Comparison of ENCODE assay signal across 8 cellular contexts in the genomic region with DNA sequence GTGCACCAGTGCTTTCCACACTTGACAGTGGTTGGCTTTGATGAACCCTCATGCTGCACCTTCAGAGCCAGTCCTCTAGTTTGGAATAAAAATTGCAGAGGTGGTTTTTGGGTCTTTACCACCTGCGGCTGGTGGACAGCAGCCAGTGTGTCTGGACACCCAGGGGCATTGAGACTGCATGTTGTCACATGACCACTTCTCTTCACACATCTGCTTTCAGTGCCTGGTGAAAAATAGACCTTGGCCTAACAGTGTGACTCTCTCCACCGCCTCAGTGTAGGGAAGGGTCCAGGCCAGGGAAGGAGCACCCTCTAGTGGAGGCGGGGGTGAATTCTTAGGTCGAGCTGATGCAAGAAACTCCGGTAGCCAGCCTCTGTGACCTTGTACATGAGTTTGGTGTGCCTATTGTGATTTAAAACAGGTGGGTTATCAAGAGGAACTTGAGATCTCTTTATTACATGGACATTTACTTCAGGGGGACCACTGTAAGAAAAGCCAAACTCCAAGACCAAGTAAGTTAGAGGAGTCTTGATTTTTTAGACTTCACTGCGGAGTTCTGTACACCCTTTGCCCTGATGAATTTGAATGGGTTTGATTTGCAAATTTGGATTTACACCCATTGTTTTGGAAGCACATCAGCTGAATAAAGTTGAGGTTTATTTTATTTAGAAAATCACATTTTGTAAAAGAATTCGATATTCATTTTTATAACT. TPM values are rescaled to one million over a fixed set of nuclear protein-coding genes. Genes with fewer than 3 reads are reported as not detected.
DNase-seq lines count a peak whose midpoint lies in the region; ATAC-seq and TF ChIP-seq lines count a peak whose summit lies in the region.

No MANE protein-coding gene starts in this region.

- H3K27ac ChIP-seq in left lung: no peak overlapping the region

- H3K27ac Mint-ChIP-seq in central memory CD8-positive, alpha-beta T cell (ENCODE audit: low read depth): no peak overlapping the region

- peak; percentile 55 for DNase-seq in DMS79 treated with DMSO at 0.1 percent for 48 hours (lab: John Stamatoyannopoulos, UW)
- peak; percentile 49 to 72 for DNase-seq in NCI-H446 (lab: John Stamatoyannopoulos, UW)
- peak; percentile 51 for DNase-seq in activated CD4-positive, alpha-beta T cell treated with anti-CD3 and anti-CD28 coated beads for 1 hour
- peak; percentile 40 to 46 for DNase-seq in central memory CD8-positive, alpha-beta T cell (ENCODE audit: low spot score in 2 of 2)
- peak in 1 of 2 donors; percentile 69 for DNase-seq in left lung
- peak; percentile 17 to 54 (median 40) for DNase-seq in stimulated activated CD4-positive, alpha-beta T cell treated with anti-CD3 and anti-CD28 coated beads, TNF-alpha, amount 100 ng/mL, for 1 hour (ENCODE audit: low read depth in 3 of 3, low spot score in 1 of 3)

- H3K4me1 Mint-ChIP-seq in central memory CD8-positive, alpha-beta T cell: peaks cover 18% of the 10 kb centered on the region

- peak; percentile 64 for ATAC-seq in HG02840 (IDR thresholded peaks at IDR 0.05; ENCODE audit: low FRiP score, unreplicated experiment)
- ATAC-seq in central memory CD8-positive, alpha-beta T cell (replicated peaks; ENCODE audit: extremely low read depth, poor library complexity, severe bottlenecking): peak; percentile 85
- peak; percentile 79 for ATAC-seq in left lung
- ATAC-seq in GM18861 (IDR thresholded peaks at IDR 0.05; ENCODE audit: unreplicated experiment): no peak

- H3K36me3 ChIP-seq in left lung: peaks cover 0 to 56% of the 10 kb centered on the region in 2 donors

- no peak overlapping the region for H3K4me3 ChIP-seq in left lung

- peaks cover 34% of the 10 kb centered on the region for H3K36me3 Mint-ChIP-seq in central memory CD8-positive, alpha-beta T cell (ENCODE audit: insufficient read depth)

- no peaks in the 10 kb centered on the region for H3K9me3 ChIP-seq in left lung

- peak; percentile 72 to 73 for TF ChIP-seq CTCF in left lung (IDR thresholded peaks at IDR 0.05)

- peaks cover 6 to 17% of the 10 kb centered on the region in 2 donors for H3K4me1 ChIP-seq in left lung

- H3K9me3 Mint-ChIP-seq in central memory CD8-positive, alpha-beta T cell: no peaks in the 10 kb centered on the region

- no peak overlapping the region for H3K4me3 Mint-ChIP-seq in central memory CD8-positive, alpha-beta T cell

- intact Hi-C loops in left lung (cut with DNase I): loop anchor here in 1 of 2 donors (10.0 kb wide), 1 partner anchor 54 kb away; no protein-coding TSS in a partner anchor

- peaks cover 0 to 11% of the 10 kb centered on the region in 2 donors for H3K27me3 ChIP-seq in left lung

- no peaks in the 10 kb centered on the region for H3K27me3 Mint-ChIP-seq in central memory CD8-positive, alpha-beta T cell

RNA-seq across cellular contexts. Expression of gene GOSR2, which starts 17.9 kb away (rescaled TPM):
- 10 to 100 TPM; 53.9 to 67.4 TPM for total RNA-seq in left lung

RNA-seq across cellular contexts. Expression of gene RPRML, which starts 38.2 kb away (rescaled TPM):
- total RNA-seq in left lung: not detected
